In genomic region chr1:108559215-108560142, GRCh38 we compare ENCODE assay signal across 8 cellular contexts. TPM values are rescaled to one million over a fixed set of nuclear protein-coding genes. Genes with fewer than 3 reads are reported as not detected.
DNase-seq lines count a peak whose midpoint lies in the region; ATAC-seq and TF ChIP-seq lines count a peak whose summit lies in the region.

TSS of gene EEIG2 (plus strand) at chr1:108560100. CDS start at chr1:108560429, 329 bp downstream.

- H3K27ac Mint-ChIP-seq in H9 = peak within 1 kb of the TSS; percentile 80 to 94 (median 89)

- peak within 1 kb of the TSS; percentile 66 for H3K4me3 ChIP-seq in SJSA1
- peak within 1 kb of the TSS; percentile 78 for H3K4me3 ChIP-seq in suprapubic skin

- H3K27ac ChIP-seq in H9 (ENCODE audit: insufficient read length, low read depth, low read length) = no peak within 1 kb of the TSS
- H3K27ac ChIP-seq in SJSA1 = peak within 1 kb of the TSS; percentile 61
- peak within 1 kb of the TSS; percentile 65 for H3K27ac ChIP-seq in suprapubic skin

- TF ChIP-seq CTCF in H9 (conservative IDR thresholded peaks at IDR 0.05) = peak; percentile 72
- TF ChIP-seq CTCF in omental fat pad (IDR thresholded peaks at IDR 0.05) = peak in 2 of 3 donors; percentile 43 to 47
- TF ChIP-seq CTCF in suprapubic skin (IDR thresholded peaks at IDR 0.05) = peak; percentile 56 to 97

- H3K36me3 Mint-ChIP-seq in H9 (ENCODE audit: insufficient read depth in 1 of 3, low read depth in 3 of 3) = no peaks in the 10 kb centered on the region; a peak in 1 of 7 replicates

- H3K4me1 ChIP-seq in H9 (ENCODE audit: insufficient read depth, low read length) (peaks cover 5% of the 10 kb centered on the region; the same call in 1 of the 2 replicates), SJSA1 (replicated peaks) (peaks cover 20% of the 10 kb centered on the region), suprapubic skin (peaks cover 43% of the 10 kb centered on the region)

- no peak for TF ChIP-seq POLR2A in suprapubic skin (IDR thresholded peaks at IDR 0.05)

- no peaks in the 10 kb centered on the region for H3K27me3 Mint-ChIP-seq in H9 (ENCODE audit: low read depth)

- peaks cover 6% of the 10 kb centered on the region for H3K23me2 ChIP-seq in H9 (ENCODE audit: insufficient read length, low read depth, low read length, poor library complexity, severe bottlenecking)

- H3K9me3 ChIP-seq in H9 (ENCODE audit: control insufficient read depth, low read depth, low read length) (no peaks in the 10 kb centered on the region), SJSA1 (replicated peaks) (no peaks in the 10 kb centered on the region), suprapubic skin (no peaks in the 10 kb centered on the region)

- H4K91ac ChIP-seq in H9 (ENCODE audit: insufficient read length, low read depth, low read length) = no peak within 1 kb of the TSS

- no peak within 1 kb of the TSS for H3K4ac ChIP-seq in H9 (ENCODE audit: low read depth, low read length)

- H3K79me1 ChIP-seq in H9 (ENCODE audit: insufficient read depth, low read depth, low read length, poor library complexity, severe bottlenecking) = no peaks in the 10 kb centered on the region

- H3T11ph ChIP-seq in H9 (ENCODE audit: low read length) = no peak within 1 kb of the TSS

- peak within 1 kb of the TSS; percentile 82 for H3K4me2 ChIP-seq in H9 (ENCODE audit: insufficient read depth, insufficient read length, low read length)

- H2BK15ac ChIP-seq in H9 (ENCODE audit: low read depth, low read length) = no peak within 1 kb of the TSS

- peak within 1 kb of the TSS; percentile 20 for H3K9ac ChIP-seq in H9 (ENCODE audit: extremely low read depth, insufficient read length, low read length)

- H2BK120ac ChIP-seq in H9 (ENCODE audit: low read depth, low read length, poor library complexity, severe bottlenecking) = no peak within 1 kb of the TSS

- H3K14ac ChIP-seq in H9 (ENCODE audit: insufficient read depth, low read length) = peak within 1 kb of the TSS; percentile 62; the same call in 1 of the 2 replicates

- WGBS in H9 (ENCODE audit: extremely low coverage, insufficient read length, low lambda C conversion rate) = no CpG with 5 or more reads among the region's 55 CpGs
- 28% methylated on average over 26 of the region's 55 CpGs for WGBS in suprapubic skin

- H3K79me2 ChIP-seq in H9 (ENCODE audit: insufficient read depth, low read length) = peaks cover 4% of the 10 kb centered on the region; the same call in 1 of the 2 replicates

- no peak within 1 kb of the TSS for H4K8ac ChIP-seq in H9 (replicated peaks; ENCODE audit: insufficient read length, low read depth, low read length)

- no peak within 1 kb of the TSS for H2BK20ac ChIP-seq in H9 (ENCODE audit: low read depth, low read length, poor library complexity, severe bottlenecking)

- peaks cover 25 to 29% of the 10 kb centered on the region in 2 experiments for H3K4me1 Mint-ChIP-seq in H9

- H3K27me3 ChIP-seq in H9 (ENCODE audit: insufficient read depth, low read length) (no peaks in the 10 kb centered on the region), SJSA1 (replicated peaks) (0 out of 2 replicates have a peak, but pooled peaks cover under 1% of the 10 kb centered on the region), suprapubic skin (no peaks in the 10 kb centered on the region)

- no peaks in the 10 kb centered on the region for H3K9me3 Mint-ChIP-seq in H9

- no peak within 1 kb of the TSS for H2BK12ac ChIP-seq in H9 (ENCODE audit: insufficient read length, low read depth, low read length)

- no peak for TF ChIP-seq EP300 in suprapubic skin (IDR thresholded peaks at IDR 0.05)

- H4K5ac ChIP-seq in H9 (ENCODE audit: insufficient read length, low read depth, low read length) = no peak within 1 kb of the TSS

- no peak within 1 kb of the TSS for H3K18ac ChIP-seq in H9 (ENCODE audit: insufficient read length, low read depth, low read length)

- no peak within 1 kb of the TSS for H2AFZ ChIP-seq in H9 (ENCODE audit: low read length)

- peak; percentile 95 for ATAC-seq in omental fat pad (ENCODE audit: low FRiP score)

- no peaks in the 10 kb centered on the region for H4K20me1 ChIP-seq in H9 (ENCODE audit: control insufficient read depth, insufficient read depth, insufficient read length)

- no peak within 1 kb of the TSS for H3K56ac ChIP-seq in H9 (ENCODE audit: insufficient read length, low read depth, low read length)

- H2BK5ac ChIP-seq in H9 (ENCODE audit: insufficient read length, low read length) = no peak within 1 kb of the TSS

- H3K4me3 Mint-ChIP-seq in H9 = peak within 1 kb of the TSS; percentile 81 to 95

- DNase-seq in GM04504 (ENCODE audit: low read depth) = peak; percentile 69
- peak; percentile 91 for DNase-seq in H9
- peak; percentile 92 for DNase-seq in LoVo (ENCODE audit: low spot score)
- peak; percentile 89 to 90 for DNase-seq in SJSA1 (ENCODE audit: low read depth in 1 of 2, low spot score in 2 of 2)
- DNase-seq in activated gamma-delta T cell treated with anti-CD3 and anti-CD28 coated beads, Interleukin-2, amount 50 U/mL, for 16 hours (ENCODE audit: low read depth) = peak; percentile 81
- DNase-seq in glomerular visceral epithelial cell (ENCODE audit: extremely low spot score) = peak; percentile 90
- peak; percentile 60 for DNase-seq in omental fat pad (ENCODE audit: low spot score)
- peak; percentile 86 for DNase-seq in suprapubic skin (ENCODE audit: low spot score in 2 of 2)

- no peaks in the 10 kb centered on the region for H3K36me3 ChIP-seq in SJSA1
- H3K36me3 ChIP-seq in suprapubic skin = no peaks in the 10 kb centered on the region

- H3K23ac ChIP-seq in H9 (ENCODE audit: insufficient read length, low read depth, low read length) = no peak within 1 kb of the TSS

- no peak within 1 kb of the TSS for H2AK5ac ChIP-seq in H9 (ENCODE audit: insufficient read length, low read length)

RNA-seq across cellular contexts. Expression of gene EEIG2, which starts in this region (rescaled TPM):
- 16.9 and 17.0 TPM in 2 replicates for total RNA-seq in H9 (2021)
- total RNA-seq in SJSA1 (2014; rRNA removed; shearing (Covaris generic)) = 25.8 and 32.3 TPM in 2 replicates
- total RNA-seq in omental fat pad = 10 to 100 TPM; 14.3 to 25.5 (median 17.8) TPM
- total RNA-seq in suprapubic skin = 1 to 10 TPM; 5.8 to 6.8 (median 6.4) TPM
